23 cellular contexts compared by ENCODE assay signal in the genomic region with DNA sequence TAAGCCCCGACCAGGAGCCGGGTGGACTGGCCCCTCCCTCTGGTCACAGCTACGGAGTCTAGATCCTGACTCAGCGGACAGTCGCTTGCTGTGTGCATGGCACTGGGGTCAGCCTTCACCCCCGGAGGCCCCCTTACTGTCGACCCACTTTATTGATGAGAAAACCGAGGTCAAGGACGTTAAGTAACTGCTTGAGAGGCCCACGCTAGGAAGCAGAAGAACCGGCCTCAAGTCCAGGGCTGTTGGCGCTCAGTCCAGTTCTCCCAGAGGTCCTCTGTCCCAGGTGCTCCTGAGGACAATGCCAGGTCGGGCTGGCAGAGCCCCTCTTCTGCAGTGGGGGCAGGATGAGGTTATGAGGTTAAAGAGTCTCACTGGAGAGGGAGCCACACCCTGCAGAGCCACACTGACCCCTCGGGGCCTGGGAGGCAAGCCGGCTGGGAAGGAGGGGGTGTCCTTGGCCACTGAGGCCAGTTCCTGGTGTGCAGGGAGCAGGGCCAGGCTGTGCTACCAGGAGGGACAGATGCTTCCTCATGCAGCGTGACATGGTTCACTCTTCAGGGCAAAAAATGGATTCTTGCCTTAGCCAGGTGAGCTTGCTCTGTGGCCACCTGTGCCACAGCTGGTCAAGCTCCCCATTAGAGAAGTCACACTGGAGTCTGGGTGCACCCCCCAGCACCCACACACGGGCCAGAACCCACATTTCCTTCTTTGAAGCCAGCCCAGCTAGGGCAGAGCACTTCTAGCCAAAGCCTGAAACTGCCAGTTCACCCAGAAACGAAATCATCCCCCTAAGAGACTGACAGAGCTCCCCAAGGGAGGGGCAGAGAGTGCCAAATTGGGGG. TPM values are rescaled to one million over a fixed set of nuclear protein-coding genes. Genes with fewer than 3 reads are reported as not detected.
DNase-seq lines count a peak whose midpoint lies in the region; ATAC-seq and TF ChIP-seq lines count a peak whose summit lies in the region.
"Had no signal": no experiment of that assay in that cellular context is flagged by ENCODE, and none has a peak within 500 bp of the region (broad histone marks: within the 10 kb centered on the region; RNA-seq: fewer than 3 reads in every experiment).

No MANE protein-coding gene starts in this region.

- CTCF ChIA-PET in activated CD8-positive, alpha-beta memory T cell treated with anti-CD3 and anti-CD28 coated beads, Interleukin-2, amount 10 ng/mL, durations not matched to agents 7 days and 5 days (lab: Charles Lee): interaction anchor here (0.6 kb wide), 1 partner anchor 155 kb away, joined by 5 read pairs; no protein-coding TSS in a partner anchor
- CTCF ChIA-PET in WTC11 (lab: Charles Lee): interaction anchor here (0.6 to 3.8 kb wide), 5 partner anchors 16 to 179 kb away, joined by 3 to 19 read pairs (median 5); no protein-coding TSS in a partner anchor

- peaks cover 16% of the 10 kb centered on the region for H3K4me1 Mint-ChIP-seq in activated CD8-positive, alpha-beta memory T cell treated with anti-CD3 and anti-CD28 coated beads, Interleukin-2, amount 10 ng/mL, durations not matched to agents 7 days and 5 days
- H3K4me1 Mint-ChIP-seq in WTC11: 0 out of 2 replicates have a peak, but pooled peaks cover under 1% of the 10 kb centered on the region
- H3K4me1 Mint-ChIP-seq: activated B cell treated with CpG ODN at 0.5 μM for 24 hours had no signal

- DNase-seq in activated CD8-positive, alpha-beta memory T cell treated with anti-CD3 and anti-CD28 coated beads, Interleukin-2, amount 50 U/mL, for 4 hours: peak; percentile 12
- no peak for DNase-seq in activated CD8-positive, alpha-beta memory T cell treated with anti-CD3 and anti-CD28 coated beads, Interleukin-2, amount 10 ng/mL, durations not matched to agents 7 days and 5 days
- DNase-seq in WTC11 (ENCODE audit: low spot score) (peak; percentile 4), left colon (peak; percentile 9 to 22), sciatic nerve (ENCODE audit: low spot score) (peak; percentile 39)
- DNase-seq: activated B cell treated with CpG ODN at 0.5 μM for 24 hours; activated CD4-positive, alpha-beta T cell treated with anti-CD3 and anti-CD28 coated beads, Interleukin-2, amount 50 U/mL, for 1 hour; activated naive CD4-positive, alpha-beta T cell treated with Interleukin-2 at 50 U/mL for 16 hours; activated T-cell treated with anti-CD3 and anti-CD28 coated beads, Interleukin-2, amount 50 U/mL, for 72 hours; amniotic stem cell; CD4-positive, alpha-beta memory T cell; effector memory CD4-positive, alpha-beta T cell; midbrain; NCI-H1105; NCI-H2029; NCI-H526; stimulated activated naive CD8-positive, alpha-beta T cell treated with anti-CD3 and anti-CD28 coated beads, Interleukin-15, Interleukin-2, amounts not matched to agents 100 U/mL and 50 U/mL, for 24 hours had no signal

- TF ChIP-seq CTCF in WTC11 (IDR thresholded peaks at IDR 0.05): no peak

- POLR2A ChIA-PET in WTC11 (lab: Charles Lee): no interaction called here

- H3K36me3 Mint-ChIP-seq in activated CD8-positive, alpha-beta memory T cell treated with anti-CD3 and anti-CD28 coated beads, Interleukin-2, amount 10 ng/mL, durations not matched to agents 7 days and 5 days: peaks cover 8% of the 10 kb centered on the region
- no peaks in the 10 kb centered on the region for H3K36me3 Mint-ChIP-seq in WTC11

- no peak overlapping the region for H3K4me3 Mint-ChIP-seq in activated CD8-positive, alpha-beta memory T cell treated with anti-CD3 and anti-CD28 coated beads, Interleukin-2, amount 10 ng/mL, durations not matched to agents 7 days and 5 days
- no peak overlapping the region for H3K4me3 Mint-ChIP-seq in WTC11
- H3K4me3 Mint-ChIP-seq: activated B cell treated with CpG ODN at 0.5 μM for 24 hours; activated T-cell treated with anti-CD3 and anti-CD28 coated beads, Interleukin-2, amount 50 U/mL, for 72 hours; CD4-positive, alpha-beta memory T cell; naive thymus-derived CD8-positive, alpha-beta T cell had no signal

- H3K27ac Mint-ChIP-seq in activated CD8-positive, alpha-beta memory T cell treated with anti-CD3 and anti-CD28 coated beads, Interleukin-2, amount 10 ng/mL, durations not matched to agents 7 days and 5 days: no peak overlapping the region
- no peak overlapping the region for H3K27ac Mint-ChIP-seq in WTC11
- H3K27ac Mint-ChIP-seq: activated B cell treated with CpG ODN at 0.5 μM for 24 hours; activated T-cell treated with anti-CD3 and anti-CD28 coated beads, Interleukin-2, amount 50 U/mL, for 72 hours; CD4-positive, alpha-beta memory T cell; naive thymus-derived CD8-positive, alpha-beta T cell had no signal

- intact Hi-C loops in left colon (cut with DNase I, micrococcal nuclease) (no loop called here), sciatic nerve (cut with DNase I) (no loop called here)

- no peak for ATAC-seq in activated CD8-positive, alpha-beta memory T cell treated with anti-CD3 and anti-CD28 coated beads, Interleukin-2, amount 10 ng/mL, durations not matched to agents 7 days and 5 days
- ATAC-seq in WTC11: no peak
- peak; percentile 14 for ATAC-seq in left colon
- no peak for ATAC-seq in sciatic nerve
- ATAC-seq in GM19463 (IDR thresholded peaks at IDR 0.05; ENCODE audit: unreplicated experiment): no peak
- ATAC-seq in GM21526 (IDR thresholded peaks at IDR 0.05; ENCODE audit: low FRiP score, unreplicated experiment): no peak
- ATAC-seq in HG03521 (IDR thresholded peaks at IDR 0.05; ENCODE audit: unreplicated experiment): no peak
- ATAC-seq: activated T-cell treated with anti-CD3 and anti-CD28 coated beads, Interleukin-2, amount 50 U/mL, for 72 hours; heart left ventricle; left lobe of liver; naive thymus-derived CD8-positive, alpha-beta T cell; stimulated activated naive CD8-positive, alpha-beta T cell treated with anti-CD3 and anti-CD28 coated beads, Interleukin-15, Interleukin-2, amounts not matched to agents 100 U/mL and 50 U/mL, for 24 hours had no signal

- peaks cover 19% of the 10 kb centered on the region for H3K27me3 Mint-ChIP-seq in activated CD8-positive, alpha-beta memory T cell treated with anti-CD3 and anti-CD28 coated beads, Interleukin-2, amount 10 ng/mL, durations not matched to agents 7 days and 5 days
- H3K27me3 Mint-ChIP-seq in WTC11 (ENCODE audit: low read depth): no peaks in the 10 kb centered on the region

- H3K9me3 Mint-ChIP-seq in activated CD8-positive, alpha-beta memory T cell treated with anti-CD3 and anti-CD28 coated beads, Interleukin-2, amount 10 ng/mL, durations not matched to agents 7 days and 5 days (ENCODE audit: low read depth): peaks cover 7% of the 10 kb centered on the region
- H3K9me3 Mint-ChIP-seq in WTC11: peaks cover 5% of the 10 kb centered on the region

TF ChIP-seq in WTC11, 78 proteins besides CTCF, POLR2A, EP300 and RAD21:
- TF ChIP-seq ZNF138 (CRISPR knock-in tag; conservative IDR thresholded peaks at IDR 0.05) (no peak), FOXP1 (CRISPR knock-in tag; IDR thresholded peaks at IDR 0.05; ENCODE audit: borderline replicate concordance) (0 out of 2 replicates have a peak, but pooled peaks have one; percentile 39), CBFB (CRISPR knock-in tag; IDR thresholded peaks at IDR 0.05; ENCODE audit: low read depth) (no peak)
- TF ChIP-seq, protein P1, sequence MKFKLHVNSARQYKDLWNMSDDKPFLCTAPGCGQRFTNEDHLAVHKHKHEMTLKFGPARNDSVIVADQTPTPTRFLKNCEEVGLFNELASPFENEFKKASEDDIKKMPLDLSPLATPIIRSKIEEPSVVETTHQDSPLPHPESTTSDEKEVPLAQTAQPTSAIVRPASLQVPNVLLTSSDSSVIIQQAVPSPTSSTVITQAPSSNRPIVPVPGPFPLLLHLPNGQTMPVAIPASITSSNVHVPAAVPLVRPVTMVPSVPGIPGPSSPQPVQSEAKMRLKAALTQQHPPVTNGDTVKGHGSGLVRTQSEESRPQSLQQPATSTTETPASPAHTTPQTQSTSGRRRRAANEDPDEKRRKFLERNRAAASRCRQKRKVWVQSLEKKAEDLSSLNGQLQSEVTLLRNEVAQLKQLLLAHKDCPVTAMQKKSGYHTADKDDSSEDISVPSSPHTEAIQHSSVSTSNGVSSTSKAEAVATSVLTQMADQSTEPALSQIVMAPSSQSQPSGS (CRISPR knock-in tag; IDR thresholded peaks at IDR 0.05; ENCODE audit: borderline replicate concordance, low read depth): 0 out of 2 replicates have a peak, but pooled peaks have one; percentile 31

RNA-seq across cellular contexts. Expression of a gene that starts 47.3 kb away (rescaled TPM):
- total RNA-seq in activated CD8-positive, alpha-beta memory T cell treated with anti-CD3 and anti-CD28 coated beads, Interleukin-2, amount 10 ng/mL, durations not matched to agents 7 days and 5 days: 10 to 100 TPM; 29.0 to 47.0 TPM
- 10.5 to 12.4 TPM (median 11.8 TPM) in 3 replicates for total RNA-seq in WTC11 (2021)
- total RNA-seq in left colon: 10 to 100 TPM; 73.1 to 85.7 TPM
- 31.7 TPM for total RNA-seq in sciatic nerve
